ENCODE assay signal across 1 cellular context in genomic region chr14:104752735-104753527, GRCh38.
TF ChIP-seq lines count a peak whose summit lies in the region.

Gene SIVA1, plus strand, starts transcription at chr14:104753147. Its CDS starts 55 bp downstream, at chr14:104753202.

TF ChIP-seq in HepG2, 621 proteins besides CTCF, POLR2A, EP300 and RAD21 (continued from another document and continues in another):
- TF ChIP-seq KIAA2018 (CRISPR knock-in tag; IDR thresholded peaks at IDR 0.05; ENCODE audit: borderline replicate concordance) (no peak), DR1 (CRISPR knock-in tag; IDR thresholded peaks at IDR 0.05) (peak; percentile 64; the same call in 1 of the 2 replicates), ATF7-NPFF (CRISPR knock-in tag; IDR thresholded peaks at IDR 0.05; ENCODE audit: low read depth) (peak; percentile 85), RXRA (CRISPR knock-in tag; IDR thresholded peaks at IDR 0.05) (peak; percentile 62), SSRP1 (CRISPR knock-in tag; IDR thresholded peaks at IDR 0.05) (peak; percentile 44; the same call in 1 of the 2 replicates), CREBL2 (CRISPR knock-in tag; IDR thresholded peaks at IDR 0.05; ENCODE audit: borderline replicate concordance) (no peak), ZBTB2 (CRISPR knock-in tag; IDR thresholded peaks at IDR 0.05; ENCODE audit: low read depth) (peak; percentile 29; the same call in 1 of the 2 replicates), EED (CRISPR knock-in tag; IDR thresholded peaks at IDR 0.05) (no peak; the same call in 1 of the 2 replicates), IRF1 (CRISPR knock-in tag; IDR thresholded peaks at IDR 0.05; ENCODE audit: low read depth) (peak; percentile 49; the same call in 1 of the 2 replicates), BHLHE40 (IDR thresholded peaks at IDR 0.05; ENCODE audit: low read length) (0 out of 2 replicates have a peak, but pooled peaks have one; percentile 5), GATA4 (IDR thresholded peaks at IDR 0.05; ENCODE audit: borderline replicate concordance, low read depth) (peak; percentile 36; the same call in 1 of the 2 replicates), ZNF878 (CRISPR knock-in tag; IDR thresholded peaks at IDR 0.05) (peak; percentile 95), AGO1 (IDR thresholded peaks at IDR 0.05; ENCODE audit: low read depth, low read length, poor library complexity, severe bottlenecking) (peak; percentile 99), ZNF281 (CRISPR knock-in tag; IDR thresholded peaks at IDR 0.05; ENCODE audit: borderline replicate concordance) (no peak; the same call in 1 of the 2 replicates), SMYD3 (CRISPR knock-in tag; IDR thresholded peaks at IDR 0.05) (peak; percentile 75; the same call in 1 of the 2 replicates), ARHGAP35 (CRISPR knock-in tag; IDR thresholded peaks at IDR 0.05; ENCODE audit: borderline replicate concordance) (peak; percentile 76; the same call in 1 of the 2 replicates), IKZF5 (CRISPR knock-in tag; IDR thresholded peaks at IDR 0.05) (peak; percentile 69), SETDB1 (CRISPR knock-in tag; IDR thresholded peaks at IDR 0.05; ENCODE audit: borderline replicate concordance) (no peak), KAT7 (CRISPR knock-in tag; IDR thresholded peaks at IDR 0.05; ENCODE audit: borderline replicate concordance) (peak; percentile 28; the same call in 1 of the 2 replicates), PBX3 (CRISPR knock-in tag; IDR thresholded peaks at IDR 0.05; ENCODE audit: borderline replicate concordance) (no peak), ZNF235 (CRISPR knock-in tag; IDR thresholded peaks at IDR 0.05; ENCODE audit: borderline replicate concordance) (no peak), KDM6A (CRISPR knock-in tag; IDR thresholded peaks at IDR 0.05; ENCODE audit: low read depth) (no peak; the same call in 1 of the 2 replicates), PHB2 (IDR thresholded peaks at IDR 0.05; ENCODE audit: partially characterized antibody) (no peak), ZNF598 (CRISPR knock-in tag; IDR thresholded peaks at IDR 0.05; ENCODE audit: borderline replicate concordance) (peak; percentile 60; the same call in 1 of the 2 replicates), THAP8 (CRISPR knock-in tag; IDR thresholded peaks at IDR 0.05; ENCODE audit: borderline replicate concordance) (no peak; the same call in 1 of the 2 replicates), ZSCAN30 (CRISPR knock-in tag; IDR thresholded peaks at IDR 0.05) (no peak), GLMP (CRISPR knock-in tag; IDR thresholded peaks at IDR 0.05; ENCODE audit: borderline replicate concordance) (peak; percentile 54; the same call in 1 of the 2 replicates), ZBTB25 (CRISPR knock-in tag; IDR thresholded peaks at IDR 0.05) (no peak), ZSCAN9 (CRISPR knock-in tag; IDR thresholded peaks at IDR 0.05; ENCODE audit: borderline replicate concordance) (no peak; the same call in 1 of the 2 replicates), ZNF274 (CRISPR knock-in tag; IDR thresholded peaks at IDR 0.05) (peak; percentile 85), ZNF704 (CRISPR knock-in tag; IDR thresholded peaks at IDR 0.05; ENCODE audit: borderline replicate concordance) (no peak; the same call in 1 of the 2 replicates)
